In the genomic region with DNA sequence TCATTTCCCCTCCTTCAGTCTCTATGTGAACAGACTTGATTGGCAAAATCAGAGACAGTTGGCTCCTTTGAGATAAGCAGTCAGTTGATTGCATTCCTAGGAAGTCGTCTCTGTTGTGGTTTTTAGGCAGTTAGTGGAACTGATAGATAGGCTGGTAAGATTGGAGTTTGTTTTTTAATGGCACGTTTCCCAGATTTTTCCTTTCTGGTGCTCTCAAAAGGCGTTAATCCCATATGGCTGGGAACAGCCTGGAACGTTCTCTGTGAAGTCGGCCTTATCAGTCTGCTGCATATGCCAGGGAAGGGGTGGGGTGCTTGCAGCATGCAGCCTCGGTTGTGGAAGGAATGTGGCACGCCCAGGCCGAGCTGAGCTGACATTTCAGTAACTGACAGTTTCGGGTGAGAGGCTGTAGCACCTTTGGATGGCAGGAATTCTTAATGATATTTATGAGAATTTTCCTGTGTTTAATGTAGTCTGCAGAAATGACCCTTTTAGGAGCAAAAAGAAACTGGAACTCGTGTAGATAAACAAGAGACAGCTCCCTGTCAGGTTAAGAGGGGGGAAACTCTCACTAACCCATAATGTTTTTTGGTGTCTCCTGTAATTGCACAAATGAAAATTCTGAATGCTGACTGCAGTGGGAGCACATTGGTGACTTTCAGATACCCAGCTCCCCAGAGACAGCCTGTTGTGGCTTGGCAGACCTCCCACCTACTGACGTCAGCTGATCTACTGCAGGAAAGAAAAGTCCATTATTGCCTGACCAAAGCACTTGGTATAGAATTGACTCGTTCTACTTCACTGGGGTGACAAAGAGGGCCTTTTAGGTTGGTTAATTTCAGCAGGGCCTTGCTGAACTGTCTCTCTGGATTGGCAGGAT, we compare ENCODE assay signal across 8 cellular contexts. TPM values are rescaled to one million over a fixed set of nuclear protein-coding genes. Genes with fewer than 3 reads are reported as not detected.
DNase-seq lines count a peak whose midpoint lies in the region; ATAC-seq and TF ChIP-seq lines count a peak whose summit lies in the region.

No MANE protein-coding gene starts in this region.

- no peaks in the 10 kb centered on the region for H3K9me3 ChIP-seq in mammary epithelial cell (replicated peaks; ENCODE audit: insufficient read depth, low read length)
- no peaks in the 10 kb centered on the region for H3K9me3 ChIP-seq in spleen

- H3K27ac ChIP-seq in mammary epithelial cell (ENCODE audit: insufficient read depth, low read depth, low read length) (peak overlapping the region; percentile 69), spleen (peak overlapping the region; percentile 15 to 78 (median 72))

- dilution Hi-C loops in mammary epithelial cell (cut with HindIII; ENCODE audit: low sequenced_read_pairs), result no loop called here

- no peaks in the 10 kb centered on the region for H3K27me3 ChIP-seq in mammary epithelial cell (ENCODE audit: insufficient read depth, low read length)
- H3K27me3 ChIP-seq in spleen (replicated peaks in 1 of 7), result no peaks in the 10 kb centered on the region

- peak overlapping the region; percentile 24 for H3K9ac ChIP-seq in mammary epithelial cell (ENCODE audit: insufficient read depth, low read length)

- TF ChIP-seq CTCF in mammary epithelial cell (conservative IDR thresholded peaks at IDR 0.05 in 1 of 2, IDR thresholded peaks at IDR 0.05 in 1 of 2; ENCODE audit: extremely low read depth in 1 of 2, insufficient read depth in 1 of 2, low read depth in 1 of 2, low read length in 2 of 2) (no peak), spleen (IDR thresholded peaks at IDR 0.05 in 8 of 11, conservative IDR thresholded peaks at IDR 0.05 in 3 of 11) (no peak)

- intact Hi-C loops in mammary epithelial cell (cut with micrococcal nuclease), result loop anchor here (10.0 kb wide), 1 partner anchor 284 kb away; a partner anchor contains a TSS
- intact Hi-C loops in spleen (cut with DNase I; ENCODE audit: low total_unique reads), result loop anchor here (10.0 kb wide), 1 partner anchor 54 kb away; a partner anchor contains a TSS

- H2AFZ ChIP-seq in mammary epithelial cell (ENCODE audit: low read depth, low read length), result peak overlapping the region; percentile 12

- peaks cover 94% of the 10 kb centered on the region for H3K79me2 ChIP-seq in mammary epithelial cell (ENCODE audit: insufficient read depth, low read length)

- BruUV-seq in mammary epithelial cell (replicated peaks; lab: Mats Ljungman, UMichigan), result no TSS peak

- H3K4me3 ChIP-seq in mammary epithelial cell (replicated peaks in 1 of 3; ENCODE audit: insufficient read depth in 1 of 3, low read depth in 2 of 3, low read length in 3 of 3) (no peak overlapping the region), spleen (peak overlapping the region in 1 of 8 donors; percentile 34)

- DNase-seq in COLO829 (ENCODE audit: low spot score), result peak; percentile 92
- peak; percentile 58 to 61 for DNase-seq in Kasumi-1 (lab: John Stamatoyannopoulos, UW)
- DNase-seq in T-helper 2 cell, result peak in 3 of 5 experiments; percentile 12 to 77 (median 46)
- DNase-seq in mammary epithelial cell, result peak; percentile 88
- DNase-seq in islet precursor cell, result peak; percentile 88
- DNase-seq in spleen, result peak; percentile 82
- DNase-seq in 8988T, result no peak

- peak; percentile 71 for ATAC-seq in GM21619 (IDR thresholded peaks at IDR 0.05; ENCODE audit: unreplicated experiment)

- H3K4me1 ChIP-seq in mammary epithelial cell (ENCODE audit: insufficient read depth, low read length), result peaks cover 49% of the 10 kb centered on the region
- peaks cover 43 to 83% (median 64%) of the 10 kb centered on the region in 6 donors for H3K4me1 ChIP-seq in spleen

- H4K20me1 ChIP-seq in mammary epithelial cell (ENCODE audit: insufficient read depth, low read length), result no peaks in the 10 kb centered on the region

- WGBS in mammary epithelial cell (ENCODE audit: low coverage, missing lambda C conversion rate), result 4% methylated on average over 12 of the region's 12 CpGs
- WGBS in spleen, 5 donors, result 7 to 13% (median 9%) methylated on average over 12 of the region's 12 CpGs

- no peak for TF ChIP-seq POLR2A in spleen (IDR thresholded peaks at IDR 0.05)

- CTCF ChIA-PET in mammary epithelial cell (lab: Charles Lee; ENCODE audit: low non-redundant PET), result no interaction called here

- H3K4me2 ChIP-seq in mammary epithelial cell (ENCODE audit: insufficient read depth, low read depth, low read length), result peak overlapping the region; percentile 60

- H3K36me3 ChIP-seq in mammary epithelial cell (ENCODE audit: insufficient read depth, low read length) (no peaks in the 10 kb centered on the region), spleen (peaks cover 0 to 13% (median 0%) of the 10 kb centered on the region in 6 donors)

- in situ Hi-C loops in mammary epithelial cell (cut with MboI; ENCODE audit: low sequenced_read_pairs in 2 of 2), result loop anchor here in 1 of 2 donors (10.0 kb wide), 1 partner anchor 124 kb away; no protein-coding TSS in a partner anchor

RNA-seq across cellular contexts. Expression of a gene that starts 6.3 kb away (rescaled TPM):
- 100 to 1,000 TPM; 257 to 307 TPM for total RNA-seq in mammary epithelial cell
- polyA plus RNA-seq in mammary epithelial cell, result 97.7 TPM
- polyA minus RNA-seq in mammary epithelial cell, result 1,181 TPM
- 100 to 1,000 TPM; 228 to 386 (median 292) TPM for total RNA-seq in spleen
- 100 to 1,000 TPM in 2 of 3 donors, 10 to 100 TPM in 1; 83.4 to 147 (median 118) TPM for polyA plus RNA-seq in spleen

RNA-seq across cellular contexts. Expression of a gene that starts 54.2 kb away (rescaled TPM):
- total RNA-seq in mammary epithelial cell (10 to 100 TPM; 19.7 to 28.8 TPM), spleen (10 to 100 TPM; 20.8 to 31.2 (median 25.8) TPM)
- polyA plus RNA-seq in mammary epithelial cell (21.9 TPM), spleen (10 to 100 TPM; 14.3 to 15.1 (median 14.7) TPM)
- polyA minus RNA-seq in mammary epithelial cell, result 29.4 TPM
